Comparison of ENCODE assay signal across 7 cellular contexts in genomic region chr2:162327134-162327769, GRCh38. TPM values are rescaled to one million over a fixed set of nuclear protein-coding genes. Genes with fewer than 3 reads are reported as not detected.
DNase-seq lines count a peak whose midpoint lies in the region; ATAC-seq, FAIRE-seq and TF ChIP-seq lines count a peak whose summit lies in the region.

No MANE protein-coding gene starts in this region.

- DNase-seq in K562 (ENCODE audit: extremely low read depth in 1 of 4, low spot score in 3 of 4) (peak; percentile 17 to 55 (median 40)), NCI-H226 (no peak), pancreas (no peak)
- DNase-seq in naive thymus-derived CD8-positive, alpha-beta T cell, result peak in 7 of 10 donors; percentile 8 to 65 (median 26)

- POLR2A ChIA-PET in K562 (lab: Yijun Ruan, JAX), result no interaction called here
- POLR2A ChIA-PET in naive thymus-derived CD8-positive, alpha-beta T cell (lab: Charles Lee), result interaction anchor here (0.8 kb wide), 1 partner anchor 8 kb away, joined by 3 read pairs; no protein-coding TSS in a partner anchor

- H3K36me3 ChIP-seq in DOHH2 (ENCODE audit: control insufficient read depth, low read length) (no peaks in the 10 kb centered on the region), K562 (ENCODE audit: control insufficient read depth, insufficient read depth, low read length) (no peaks in the 10 kb centered on the region), pancreas (no peaks in the 10 kb centered on the region)

- H3K9me3 ChIP-seq in DOHH2 (ENCODE audit: control insufficient read depth, insufficient read depth, low read length) (peaks cover 6% of the 10 kb centered on the region), K562 (replicated peaks; ENCODE audit: control insufficient read depth, insufficient read depth, low read depth, low read length) (0 out of 2 replicates have a peak, but pooled peaks cover 2% of the 10 kb centered on the region), pancreas (no peaks in the 10 kb centered on the region)

- no peak overlapping the region for H3K4me2 ChIP-seq in DOHH2 (ENCODE audit: low read length)
- no peak overlapping the region for H3K4me2 ChIP-seq in K562 (ENCODE audit: insufficient read depth, low read length)

- H3K27ac Mint-ChIP-seq in naive thymus-derived CD8-positive, alpha-beta T cell, result no peak overlapping the region

- TF ChIP-seq CTCF in DOHH2 (IDR thresholded peaks at IDR 0.05; ENCODE audit: low read depth, low read length, poor library complexity, severe bottlenecking) (peak; percentile 62), K562 (IDR thresholded peaks at IDR 0.05 in 2 of 3, conservative IDR thresholded peaks at IDR 0.05 in 1 of 3; ENCODE audit: insufficient read depth in 2 of 3, low read depth in 1 of 3, low read length in 3 of 3) (peak; percentile 46 to 64 (median 56); a peak in 5 of 6 replicates), pancreas (IDR thresholded peaks at IDR 0.05) (peak in 2 of 4 donors; percentile 19 to 31)

- H3K9me2 ChIP-seq in DOHH2 (replicated peaks; ENCODE audit: control insufficient read depth, low read length), result no peaks in the 10 kb centered on the region

- no peak overlapping the region for H3K9ac ChIP-seq in K562 (ENCODE audit: insufficient read depth in 1 of 2, low read depth in 2 of 2, low read length in 2 of 2)

- H3K4me1 ChIP-seq in DOHH2 (ENCODE audit: control insufficient read depth, low read length), result no peaks in the 10 kb centered on the region
- no peaks in the 10 kb centered on the region for H3K4me1 ChIP-seq in K562 (replicated peaks in 1 of 2; ENCODE audit: control insufficient read depth in 2 of 2, insufficient read depth in 2 of 2, low read length in 2 of 2)
- no peaks in the 10 kb centered on the region for H3K4me1 ChIP-seq in pancreas

- no peaks in the 10 kb centered on the region for H3K9me3 Mint-ChIP-seq in naive thymus-derived CD8-positive, alpha-beta T cell

- FAIRE-seq in K562 (lab: Jason Lieb, UNC) (no peak), pancreas (lab: Jason Lieb, UNC) (no peak)

- TF ChIP-seq EP300 in Ishikawa (IDR thresholded peaks at IDR 0.05; ENCODE audit: borderline replicate concordance) (no peak), K562 (IDR thresholded peaks at IDR 0.05; ENCODE audit: low read length) (no peak)

- no peaks in the 10 kb centered on the region for H3K79me2 ChIP-seq in DOHH2 (ENCODE audit: control insufficient read depth, low read length)
- no peaks in the 10 kb centered on the region for H3K79me2 ChIP-seq in K562 (ENCODE audit: control insufficient read depth, insufficient read depth, low read length)

- in situ Hi-C loops in K562 (cut with MboI), result no loop called here

- no peaks in the 10 kb centered on the region for H3F3A ChIP-seq in DOHH2 (ENCODE audit: control insufficient read depth, insufficient read depth)

- no peak overlapping the region for H3K4me3 Mint-ChIP-seq in naive thymus-derived CD8-positive, alpha-beta T cell

- TF ChIP-seq POLR2A in K562 (conservative IDR thresholded peaks at IDR 0.05), result no peak

- intact Hi-C loops in K562 (cut with micrococcal nuclease) (no loop called here), pancreas (cut with DNase I) (no loop called here)

- BruUV-seq in K562 (replicated peaks; lab: Mats Ljungman, UMichigan), result no TSS peak

- TF ChIP-seq RAD21 in Ishikawa (IDR thresholded peaks at IDR 0.05; ENCODE audit: low read depth), result peak; percentile 21; the same call in 1 of the 2 replicates
- peak in 1 of 2 experiments; percentile 36; a peak in 2 of 4 replicates for TF ChIP-seq RAD21 in K562 (CRISPR knock-in tag; conservative IDR thresholded peaks at IDR 0.05 in 1 of 2, IDR thresholded peaks at IDR 0.05 in 1 of 2)

- H3K27me3 Mint-ChIP-seq in naive thymus-derived CD8-positive, alpha-beta T cell, result no peaks in the 10 kb centered on the region

- H4K20me1 ChIP-seq in DOHH2 (ENCODE audit: control insufficient read depth, insufficient read depth, low read depth, low read length) (no peaks in the 10 kb centered on the region), K562 (replicated peaks; ENCODE audit: control insufficient read depth, insufficient read depth, low read length) (no peaks in the 10 kb centered on the region)

- WGBS in K562 (ENCODE audit: insufficient coverage, low coverage, missing lambda C conversion rate), result 0% methylated on average over 5 of the region's 5 CpGs
- 65 to 66% methylated on average over 5 of the region's 5 CpGs for WGBS in pancreas, 2 donors

- H2AFZ ChIP-seq in K562 (ENCODE audit: low read depth, low read length), result no peak overlapping the region

- no peak overlapping the region for H3K27ac ChIP-seq in DOHH2 (ENCODE audit: low read depth, low read length)
- H3K27ac ChIP-seq in K562 (ENCODE audit: extremely low read depth, low read depth, low read length), result no peak overlapping the region
- no peak overlapping the region for H3K27ac ChIP-seq in pancreas

- H3K9me1 ChIP-seq in K562 (ENCODE audit: control insufficient read depth, insufficient read depth, low read length), result no peaks in the 10 kb centered on the region

- ATAC-seq in K562 (peak; percentile 61; the same call in 2 of the 3 replicates), pancreas (no peak), GM19035 (IDR thresholded peaks at IDR 0.05; ENCODE audit: unreplicated experiment) (no peak)
- no peak for ATAC-seq in naive thymus-derived CD8-positive, alpha-beta T cell

- H3K4me1 Mint-ChIP-seq in naive thymus-derived CD8-positive, alpha-beta T cell, result peaks cover 0 to 10% (median 5%) of the 10 kb centered on the region in 4 donors

- H3K27me3 ChIP-seq in DOHH2 (ENCODE audit: control insufficient read depth, low read length) (no peaks in the 10 kb centered on the region), K562 (ENCODE audit: control insufficient read depth in 2 of 2, insufficient read depth in 2 of 2, low read length in 2 of 2) (no peaks in the 10 kb centered on the region), pancreas (no peaks in the 10 kb centered on the region)

- no peaks in the 10 kb centered on the region for H3K36me3 Mint-ChIP-seq in naive thymus-derived CD8-positive, alpha-beta T cell

- CTCF ChIA-PET in K562 (lab: Yijun Ruan, JAX; ENCODE audit: low intra/inter-chr PET ratio), result no interaction called here

- H3K4me3 ChIP-seq in DOHH2 (ENCODE audit: low read length), result no peak overlapping the region
- no peak overlapping the region for H3K4me3 ChIP-seq in K562
- H3K4me3 ChIP-seq in pancreas, result no peak overlapping the region

TF ChIP-seq in Ishikawa, 13 proteins besides CTCF, POLR2A, EP300 and RAD21 (continues in another document):
- TF ChIP-seq YY1 (IDR thresholded peaks at IDR 0.05; ENCODE audit: low read depth), result no peak
- no peak for TF ChIP-seq EGR1 (IDR thresholded peaks at IDR 0.05)

TF ChIP-seq in K562, 482 proteins besides CTCF, POLR2A, EP300 and RAD21 (continues in another document):
- TF ChIP-seq NONO (IDR thresholded peaks at IDR 0.05; ENCODE audit: low read depth in 2 of 2, low read length in 1 of 2), result no peak
- TF ChIP-seq KLF6 (CRISPR knock-in tag; IDR thresholded peaks at IDR 0.05; ENCODE audit: borderline replicate concordance), result no peak
- TF ChIP-seq ZNF253 (CRISPR knock-in tag; conservative IDR thresholded peaks at IDR 0.05), result no peak
- no peak for TF ChIP-seq ZNF134 (CRISPR knock-in tag; conservative IDR thresholded peaks at IDR 0.05)

RNA-seq across cellular contexts. Expression of gene IFIH1, which starts 8.8 kb away (rescaled TPM):
- total RNA-seq in K562 (2011; cell fraction: chromatin; rRNA removed; ENCODE audit: low replicate concordance), result 0.32 TPM in 2 replicates
- total RNA-seq in K562 (2011; cell fraction: nucleolus; rRNA removed), result 0.33 TPM in 1 of 2 replicates, not detected in the other
- 0.44 TPM in 1 of 2 replicates, not detected in the other for total RNA-seq in K562 (2011; cell fraction: nucleoplasm; rRNA removed)
- total RNA-seq in K562 (2014; rRNA removed) (0.50 and 0.61 TPM in 2 replicates), K562 (2014; rRNA removed; fragmentation: Illumina TruSeq; extraction: Trizol) (0.51 and 0.69 TPM in 2 replicates), K562 (2015; rRNA removed; fragmentation: Illumina TruSeq; extraction: Trizol) (0.64 and 0.94 TPM in 2 replicates), K562 (2021) (0.91 and 1.1 TPM in 2 replicates), pancreas (10 to 100 TPM in 2 of 6 donors, 1 to 10 TPM in 4; 5.7 to 19.5 (median 7.6) TPM)
- polyA plus RNA-seq in K562 (2011; rRNA removed) (0.07 and 0.15 TPM in 2 replicates), K562 (2014; fragmentation: Illumina TruSeq; extraction: Trizol) (0.54 and 1.2 TPM in 2 replicates), K562 (2014; fragmentation: Nextera tagmentation; extraction: Ambion mirVana) (under 1 TPM in 1 of 2 experiments, not detected in 1; 0.29 TPM), K562 (2014; rRNA removed) (0.12 and 0.28 TPM in 2 replicates), pancreas (1 to 10 TPM; 6.2 to 8.5 TPM)
- polyA plus RNA-seq in K562 (2011; cell fraction: cytosol; rRNA removed), result 0.16 TPM in 1 of 2 replicates, not detected in the other
- polyA plus RNA-seq in K562 (2011; cell fraction: nucleus; rRNA removed), result 0.15 and 0.26 TPM in 2 replicates
- 0.95 and 2.7 TPM in 2 replicates for polyA plus RNA-seq in K562 (2012)
- 0.12 and 0.28 TPM in 2 replicates for polyA minus RNA-seq in K562 (2011; rRNA and poly(A)+ RNA removed)
- not detected in 2 replicates for polyA minus RNA-seq in K562 (2011; cell fraction: cytosol; rRNA and poly(A)+ RNA removed)
- polyA minus RNA-seq in K562 (2011; cell fraction: nucleus; rRNA and poly(A)+ RNA removed), result 0.27 and 0.33 TPM in 2 replicates
- 10 to 100 TPM; 24.3 to 25.5 TPM for total RNA-seq in naive thymus-derived CD8-positive, alpha-beta T cell
- polyA plus RNA-seq in naive thymus-derived CD8-positive, alpha-beta T cell, result 10 to 100 TPM; 10.6 to 15.7 (median 12.6) TPM

RNA-seq across cellular contexts. Expression of gene GCA, which starts 16.7 kb away (rescaled TPM):
- total RNA-seq in K562 (2011; cell fraction: chromatin; rRNA removed; ENCODE audit: low replicate concordance), result not detected in 2 replicates
- total RNA-seq in K562 (2011; cell fraction: nucleolus; rRNA removed), result not detected in 2 replicates
- not detected in 2 replicates for total RNA-seq in K562 (2011; cell fraction: nucleoplasm; rRNA removed)
- 0.49 TPM in 1 of 2 replicates, not detected in the other for total RNA-seq in K562 (2014; rRNA removed)
- total RNA-seq in K562 (2014; rRNA removed; fragmentation: Illumina TruSeq; extraction: Trizol), result 0.36 and 0.61 TPM in 2 replicates
- 0.45 and 0.65 TPM in 2 replicates for total RNA-seq in K562 (2015; rRNA removed; fragmentation: Illumina TruSeq; extraction: Trizol)
- 0.38 and 0.42 TPM in 2 replicates for total RNA-seq in K562 (2021)
- 0.49 TPM in 1 of 2 replicates, not detected in the other for polyA plus RNA-seq in K562 (2011; rRNA removed)
- polyA plus RNA-seq in K562 (2011; cell fraction: cytosol; rRNA removed), result not detected in 2 replicates
- 0.34 TPM in 1 of 2 replicates, not detected in the other for polyA plus RNA-seq in K562 (2011; cell fraction: nucleus; rRNA removed)
- 0.33 and 0.73 TPM in 2 replicates for polyA plus RNA-seq in K562 (2012)
- polyA plus RNA-seq in K562 (2014; fragmentation: Illumina TruSeq; extraction: Trizol), result 0.19 and 0.25 TPM in 2 replicates
- polyA plus RNA-seq in K562 (2014; fragmentation: Nextera tagmentation; extraction: Ambion mirVana), result under 1 TPM; 0.39 to 0.79 TPM
- 0.24 and 0.30 TPM in 2 replicates for polyA plus RNA-seq in K562 (2014; rRNA removed)
- polyA minus RNA-seq in K562 (2011; rRNA and poly(A)+ RNA removed), result not detected in 2 replicates
- not detected in 2 replicates for polyA minus RNA-seq in K562 (2011; cell fraction: cytosol; rRNA and poly(A)+ RNA removed)
- not detected in 2 replicates for polyA minus RNA-seq in K562 (2011; cell fraction: nucleus; rRNA and poly(A)+ RNA removed)
- total RNA-seq in naive thymus-derived CD8-positive, alpha-beta T cell, result 10 to 100 TPM; 17.5 to 20.9 TPM
- polyA plus RNA-seq in naive thymus-derived CD8-positive, alpha-beta T cell, result 10 to 100 TPM; 12.2 to 19.1 (median 16.4) TPM
- total RNA-seq in pancreas, result 10 to 100 TPM; 13.5 to 27.0 (median 16.1) TPM
- polyA plus RNA-seq in pancreas, result 10 to 100 TPM; 11.3 to 18.1 TPM

Comparison
In these comparisons a context has a peak if more than half of its experiments do, and no peak if none do; other contexts are left out.
1. DNase-seq: peak in K562 (4 of 4) and naive thymus-derived CD8-positive, alpha-beta T cell (7 of 10); none in NCI-H226 (single experiment) and pancreas (0 of 6).
2. RNA of gene GCA, which starts 16.7 kb away (total RNA-seq): 17.5 to 20.9 TPM in naive thymus-derived CD8-positive, alpha-beta T cell and 13.5 to 27.0 TPM in pancreas; 0.36 to 0.65 TPM in K562; every median in the first group is over 4 times any median in the second.